Comparison of ENCODE assay signal across 17 cellular contexts in genomic region chr6:75363304-75363703, GRCh38.
"Had no signal": no experiment of that assay in that cellular context is flagged by ENCODE, and none has a peak within 500 bp of the region (broad histone marks: within the 10 kb centered on the region; RNA-seq: fewer than 3 reads in every experiment).

No MANE protein-coding gene starts in this region.

- H3K4me3 ChIP-seq: ascending aorta, colonic mucosa, esophagus muscularis mucosa, right atrium auricular region, tibial nerve, uterus had no signal

- H3K36me3 ChIP-seq: colonic mucosa, tibial nerve, uterus had no signal

- H3K27ac ChIP-seq: ascending aorta, colonic mucosa, esophagus muscularis mucosa, right atrium auricular region, tibial nerve, uterus had no signal

- H3K27me3 ChIP-seq: ascending aorta, colonic mucosa, esophagus muscularis mucosa, right atrium auricular region, tibial nerve, uterus had no signal

- ATAC-seq: activated CD4-positive, CD25-positive, alpha-beta regulatory T cell treated with anti-CD3 and anti-CD28 coated beads, Interleukin-2, amount 50 U/mL, for 24 hours; natural killer cell treated with Interleukin-12 subunit alpha and Interleukin-12 subunit beta and Interleukin-15 and Interleukin-18, amount 100 ng/mL, for 72 hours had no signal

- H3K4me1 ChIP-seq: colonic mucosa, tibial nerve, uterus had no signal

- H3K9me3 ChIP-seq: ascending aorta, colonic mucosa, esophagus muscularis mucosa, right atrium auricular region, tibial nerve, uterus had no signal

- DNase-seq: activated CD4-positive, alpha-beta T cell treated with anti-CD3 and anti-CD28 coated beads, Interleukin-2, amount 50 U/mL, for 4 hours; activated naive CD4-positive, alpha-beta T cell treated with anti-CD3 and anti-CD28 coated beads, Interleukin-2, amount 10 ng/mL, durations not matched to agents 7 days and 5 days; colonic mucosa; glutamatergic neuron; posterior cingulate gyrus; stimulated activated CD4-positive, alpha-beta T cell treated with anti-CD3 and anti-CD28 coated beads, Interleukin-4, amount 100 ng/mL, for 24 hours; stimulated activated CD8-positive, alpha-beta memory T cell treated with anti-CD3 and anti-CD28 coated beads, Interleukin-4, amount 100 ng/mL, for 48 hours; stimulated activated naive CD4-positive, alpha-beta T cell treated with Interleukin-2 at 50 U/mL for 16 hours; substantia nigra; T-helper 9 cell; uterus had no signal
